In the genomic region with DNA sequence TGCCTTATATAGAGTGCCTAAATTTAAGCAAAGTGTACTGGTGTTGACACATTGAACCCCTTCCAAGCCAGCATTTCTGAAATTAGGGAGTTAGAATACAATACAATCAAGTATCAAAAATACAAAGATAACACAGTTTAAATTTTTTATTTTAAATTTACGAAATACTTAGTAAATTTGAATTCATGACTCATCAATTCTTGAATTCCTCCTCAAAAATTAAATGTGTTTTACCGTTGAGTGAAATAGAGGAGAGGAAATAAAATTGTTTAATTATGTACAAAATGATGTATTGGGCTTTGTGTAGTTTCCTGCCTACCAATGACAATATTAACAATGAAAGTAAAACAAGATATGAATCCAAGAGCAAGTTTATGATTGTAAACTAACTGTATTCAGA, we compare ENCODE assay signal across 21 cellular contexts.
"Had no signal": no experiment of that assay in that cellular context is flagged by ENCODE, and none has a peak within 500 bp of the region (broad histone marks: within the 10 kb centered on the region; RNA-seq: fewer than 3 reads in every experiment).

No MANE protein-coding gene starts in this region.

- H3K4me3 ChIP-seq: body of pancreas, coronary artery, lower lobe of right lung, tibial nerve had no signal

- H3K4me1 ChIP-seq: body of pancreas, lower lobe of right lung, tibial nerve had no signal

- H3K27ac ChIP-seq: body of pancreas, lower lobe of right lung, tibial nerve, VCaP had no signal

- H3K27me3 Mint-ChIP-seq: activated naive CD8-positive, alpha-beta T cell had no signal

- H3K36me3 Mint-ChIP-seq: activated naive CD8-positive, alpha-beta T cell; mesothelial cell of epicardium had no signal

- H3K9me3 ChIP-seq: body of pancreas, lower lobe of right lung, tibial nerve had no signal

- DNase-seq: activated CD4-positive, alpha-beta T cell treated with anti-CD3 and anti-CD28 coated beads, Interleukin-2, amount 50 U/mL, for 48 hours; activated CD4-positive, CD25-positive, alpha-beta regulatory T cell treated with anti-CD3 and anti-CD28 coated beads, Interleukin-2, amount 50 U/mL, for 72 hours; amniotic stem cell; body of pancreas; central memory CD4-positive, alpha-beta T cell; erythroblast; foreskin melanocyte; hypothalamus; islet precursor cell; left colon; lower lobe of right lung; occipital lobe; stimulated activated CD8-positive, alpha-beta memory T cell treated with anti-CD3 and anti-CD28 coated beads, Interleukin-4, amount 100 ng/mL, for 48 hours; stimulated activated naive CD4-positive, alpha-beta T cell; SW 1271; T-helper 2 cell had no signal

- H3K27me3 ChIP-seq: body of pancreas, tibial nerve had no signal

- ATAC-seq: body of pancreas, left colon, lower lobe of right lung had no signal

- H3K36me3 ChIP-seq: lower lobe of right lung, tibial nerve had no signal

- H3K27ac Mint-ChIP-seq: activated naive CD8-positive, alpha-beta T cell had no signal

- H3K4me3 Mint-ChIP-seq: activated naive CD8-positive, alpha-beta T cell; mesothelial cell of epicardium had no signal
